1 cellular context compared by ENCODE assay signal in the genomic region with DNA sequence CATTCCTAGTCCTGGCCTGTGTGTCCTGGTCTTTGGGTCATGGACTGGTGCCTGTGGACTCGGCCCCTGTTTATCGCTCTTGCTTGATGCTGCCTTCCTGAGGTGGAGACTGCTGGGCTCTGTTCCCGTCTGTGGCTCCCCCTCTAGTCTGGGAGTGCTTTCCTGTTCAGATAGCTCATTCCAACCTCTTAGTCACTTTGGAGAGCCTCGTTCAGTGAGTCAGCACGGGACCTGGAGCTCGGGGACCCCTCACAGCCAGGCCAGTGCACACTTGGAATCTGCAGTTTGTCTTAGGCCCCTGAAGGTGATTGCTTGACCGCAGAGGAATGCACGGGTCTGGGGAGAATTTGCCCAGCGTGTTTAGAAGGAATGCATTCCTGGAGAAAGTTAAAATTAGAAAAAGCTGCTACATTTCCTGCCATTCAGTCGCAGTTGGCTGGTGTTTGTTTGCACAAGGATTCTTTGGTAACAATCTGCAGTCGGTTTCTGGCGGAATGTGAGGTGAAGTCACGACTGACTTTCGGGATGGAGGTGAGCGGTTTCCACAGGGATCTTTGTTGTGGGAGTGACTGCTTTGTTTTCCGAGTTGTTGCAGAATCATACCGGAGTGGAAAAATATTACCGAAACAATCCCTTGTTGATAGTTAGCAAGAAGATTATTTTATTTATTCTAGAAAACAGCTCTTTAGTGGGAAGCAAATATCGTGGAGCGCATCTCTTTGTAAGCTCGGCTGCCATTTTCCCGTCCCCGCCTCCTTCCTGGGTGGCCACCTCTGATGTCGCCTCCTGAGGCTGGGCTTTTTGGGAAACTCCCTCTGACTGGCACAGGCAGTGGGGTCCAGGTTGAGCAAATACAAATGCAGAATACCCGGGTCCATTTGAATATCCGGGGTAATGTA.
TF ChIP-seq lines count a peak whose summit lies in the region.

No MANE protein-coding gene starts in this region.

TF ChIP-seq in HepG2, 621 proteins besides CTCF, POLR2A, EP300 and RAD21 (continued from another document and continues in another):
- TF ChIP-seq MAX (IDR thresholded peaks at IDR 0.05) (peak; percentile 59), ARNTL (CRISPR knock-in tag; IDR thresholded peaks at IDR 0.05) (peak; percentile 38; the same call in 1 of the 2 replicates), ZNF180 (CRISPR knock-in tag; IDR thresholded peaks at IDR 0.05; ENCODE audit: borderline replicate concordance, low read depth) (no peak), ATAD3A (CRISPR knock-in tag; IDR thresholded peaks at IDR 0.05) (no peak), TCF7 (IDR thresholded peaks at IDR 0.05; ENCODE audit: low read depth) (peak; percentile 16; the same call in 1 of the 2 replicates), CREB1 (IDR thresholded peaks at IDR 0.05) (no peak), CREB1 (CRISPR knock-in tag; IDR thresholded peaks at IDR 0.05) (peak; percentile 19; the same call in 1 of the 2 replicates), SOX13 (IDR thresholded peaks at IDR 0.05) (0 out of 2 replicates have a peak, but pooled peaks have one; percentile 37), SOX13 (CRISPR knock-in tag; conservative IDR thresholded peaks at IDR 0.05 in 1 of 2, IDR thresholded peaks at IDR 0.05 in 1 of 2) (peak in 1 of 2 experiments; percentile 53; a peak in 3 of 4 replicates), ZFX (CRISPR knock-in tag; IDR thresholded peaks at IDR 0.05; ENCODE audit: low read depth) (peak; percentile 23; the same call in 1 of the 2 replicates), SP5 (CRISPR knock-in tag; IDR thresholded peaks at IDR 0.05; ENCODE audit: borderline replicate concordance, low read depth) (peak; percentile 10; the same call in 1 of the 2 replicates), SPEN (CRISPR knock-in tag; IDR thresholded peaks at IDR 0.05; ENCODE audit: low read depth) (0 out of 2 replicates have a peak, but pooled peaks have one; percentile 43), ZSCAN5A (CRISPR knock-in tag; IDR thresholded peaks at IDR 0.05; ENCODE audit: borderline replicate concordance) (peak; percentile 70; the same call in 1 of the 2 replicates), CSRNP1 (CRISPR knock-in tag; IDR thresholded peaks at IDR 0.05) (peak; percentile 56; the same call in 1 of the 2 replicates), FOSL2 (CRISPR knock-in tag; IDR thresholded peaks at IDR 0.05) (peak; percentile 91), ZNF292 (CRISPR knock-in tag; IDR thresholded peaks at IDR 0.05; ENCODE audit: borderline replicate concordance, low read depth) (peak; percentile 67; the same call in 1 of the 2 replicates), YY1 (IDR thresholded peaks at IDR 0.05; ENCODE audit: insufficient read depth, insufficient replicate concordance, low read depth, low read length) (peak; percentile 38), NFE2L1 (CRISPR knock-in tag; IDR thresholded peaks at IDR 0.05; ENCODE audit: borderline replicate concordance) (no peak), ZNF335 (CRISPR knock-in tag; IDR thresholded peaks at IDR 0.05) (no peak), ATF7-NPFF (CRISPR knock-in tag; IDR thresholded peaks at IDR 0.05; ENCODE audit: low read depth) (no peak), NKX3-1 (CRISPR knock-in tag; IDR thresholded peaks at IDR 0.05) (no peak), ZNF503 (CRISPR knock-in tag; IDR thresholded peaks at IDR 0.05) (no peak; the same call in 1 of the 2 replicates), ZFAT (CRISPR knock-in tag; conservative IDR thresholded peaks at IDR 0.05) (no peak; the same call in 1 of the 2 replicates), ZSCAN31 (CRISPR knock-in tag; IDR thresholded peaks at IDR 0.05; ENCODE audit: low read depth) (0 out of 2 replicates have a peak, but pooled peaks have one; percentile 45), ZBTB3 (CRISPR knock-in tag; IDR thresholded peaks at IDR 0.05; ENCODE audit: borderline replicate concordance, low read depth) (peak; percentile 58; the same call in 1 of the 2 replicates), ZNF839 (CRISPR knock-in tag; IDR thresholded peaks at IDR 0.05; ENCODE audit: borderline replicate concordance) (0 out of 2 replicates have a peak, but pooled peaks have one; percentile 62), SIX4 (CRISPR knock-in tag; IDR thresholded peaks at IDR 0.05) (0 out of 2 replicates have a peak, but pooled peaks have one; percentile 52), HIVEP1 (CRISPR knock-in tag; IDR thresholded peaks at IDR 0.05) (0 out of 2 replicates have a peak, but pooled peaks have one; percentile 35), CHCHD3 (CRISPR knock-in tag; IDR thresholded peaks at IDR 0.05) (no peak), ERF (CRISPR knock-in tag; IDR thresholded peaks at IDR 0.05) (no peak), JUN (CRISPR knock-in tag; IDR thresholded peaks at IDR 0.05) (0 out of 2 replicates have a peak, but pooled peaks have one; percentile 58), CENPBD1 (CRISPR knock-in tag; IDR thresholded peaks at IDR 0.05; ENCODE audit: borderline replicate concordance, low read depth) (no peak), AHR (CRISPR knock-in tag; IDR thresholded peaks at IDR 0.05) (peak; percentile 63; the same call in 1 of the 2 replicates), SMC3 (IDR thresholded peaks at IDR 0.05; ENCODE audit: low read length) (0 out of 2 replicates have a peak, but pooled peaks have one; percentile 5), ZBTB26 (CRISPR knock-in tag; IDR thresholded peaks at IDR 0.05; ENCODE audit: borderline replicate concordance) (peak; percentile 74), ZNF414 (CRISPR knock-in tag; IDR thresholded peaks at IDR 0.05) (peak; percentile 81; the same call in 1 of the 2 replicates)
- TF ChIP-seq, protein P1, sequence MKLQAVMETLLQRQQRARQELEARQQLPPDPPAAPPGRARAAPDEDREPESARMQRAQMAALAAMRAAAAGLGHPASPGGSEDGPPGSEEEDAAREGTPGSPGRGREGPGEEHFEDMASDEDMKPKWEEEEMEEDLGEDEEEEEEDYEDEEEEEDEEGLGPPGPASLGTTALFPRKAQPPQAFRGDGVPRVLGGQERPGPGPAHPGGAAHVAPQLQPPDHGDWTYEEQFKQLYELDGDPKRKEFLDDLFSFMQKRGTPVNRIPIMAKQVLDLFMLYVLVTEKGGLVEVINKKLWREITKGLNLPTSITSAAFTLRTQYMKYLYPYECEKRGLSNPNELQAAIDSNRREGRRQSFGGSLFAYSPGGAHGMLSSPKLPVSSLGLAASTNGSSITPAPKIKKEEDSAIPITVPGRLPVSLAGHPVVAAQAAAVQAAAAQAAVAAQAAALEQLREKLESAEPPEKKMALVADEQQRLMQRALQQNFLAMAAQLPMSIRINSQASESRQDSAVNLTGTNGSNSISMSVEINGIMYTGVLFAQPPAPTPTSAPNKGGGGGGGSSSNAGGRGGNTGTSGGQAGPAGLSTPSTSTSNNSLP (IDR thresholded peaks at IDR 0.05; ENCODE audit: low read depth, low read length): 0 out of 2 replicates have a peak, but pooled peaks have one; percentile 8
- TF ChIP-seq, protein P2, sequence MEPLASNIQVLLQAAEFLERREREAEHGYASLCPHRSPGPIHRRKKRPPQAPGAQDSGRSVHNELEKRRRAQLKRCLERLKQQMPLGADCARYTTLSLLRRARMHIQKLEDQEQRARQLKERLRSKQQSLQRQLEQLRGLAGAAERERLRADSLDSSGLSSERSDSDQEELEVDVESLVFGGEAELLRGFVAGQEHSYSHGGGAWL (CRISPR knock-in tag; IDR thresholded peaks at IDR 0.05): 0 out of 2 replicates have a peak, but pooled peaks have one; percentile 47
- TF ChIP-seq, protein P3, sequence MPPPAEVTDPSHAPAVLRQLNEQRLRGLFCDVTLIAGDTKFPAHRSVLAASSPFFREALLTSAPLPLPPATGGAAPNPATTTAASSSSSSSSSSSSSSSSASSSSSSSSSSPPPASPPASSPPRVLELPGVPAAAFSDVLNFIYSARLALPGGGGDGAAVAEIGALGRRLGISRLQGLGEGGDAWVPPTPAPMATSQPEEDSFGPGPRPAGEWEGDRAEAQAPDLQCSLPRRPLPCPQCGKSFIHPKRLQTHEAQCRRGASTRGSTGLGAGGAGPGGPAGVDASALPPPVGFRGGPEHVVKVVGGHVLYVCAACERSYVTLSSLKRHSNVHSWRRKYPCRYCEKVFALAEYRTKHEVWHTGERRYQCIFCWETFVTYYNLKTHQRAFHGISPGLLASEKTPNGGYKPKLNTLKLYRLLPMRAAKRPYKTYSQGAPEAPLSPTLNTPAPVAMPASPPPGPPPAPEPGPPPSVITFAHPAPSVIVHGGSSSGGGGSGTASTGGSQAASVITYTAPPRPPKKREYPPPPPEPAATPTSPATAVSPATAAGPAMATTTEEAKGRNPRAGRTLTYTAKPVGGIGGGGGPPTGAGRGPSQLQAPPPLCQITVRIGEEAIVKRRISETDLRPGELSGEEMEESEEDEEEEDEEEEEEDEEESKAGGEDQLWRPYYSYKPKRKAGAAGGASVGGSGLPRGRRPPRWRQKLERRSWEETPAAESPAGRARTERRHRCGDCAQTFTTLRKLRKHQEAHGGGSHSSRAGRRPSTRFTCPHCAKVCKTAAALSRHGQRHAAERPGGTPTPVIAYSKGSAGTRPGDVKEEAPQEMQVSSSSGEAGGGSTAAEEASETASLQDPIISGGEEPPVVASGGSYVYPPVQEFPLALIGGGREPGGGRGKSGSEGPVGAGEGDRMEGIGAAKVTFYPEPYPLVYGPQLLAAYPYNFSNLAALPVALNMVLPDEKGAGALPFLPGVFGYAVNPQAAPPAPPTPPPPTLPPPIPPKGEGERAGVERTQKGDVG (CRISPR knock-in tag; IDR thresholded peaks at IDR 0.05; ENCODE audit: borderline replicate concordance): no peak
- TF ChIP-seq, protein P4, sequence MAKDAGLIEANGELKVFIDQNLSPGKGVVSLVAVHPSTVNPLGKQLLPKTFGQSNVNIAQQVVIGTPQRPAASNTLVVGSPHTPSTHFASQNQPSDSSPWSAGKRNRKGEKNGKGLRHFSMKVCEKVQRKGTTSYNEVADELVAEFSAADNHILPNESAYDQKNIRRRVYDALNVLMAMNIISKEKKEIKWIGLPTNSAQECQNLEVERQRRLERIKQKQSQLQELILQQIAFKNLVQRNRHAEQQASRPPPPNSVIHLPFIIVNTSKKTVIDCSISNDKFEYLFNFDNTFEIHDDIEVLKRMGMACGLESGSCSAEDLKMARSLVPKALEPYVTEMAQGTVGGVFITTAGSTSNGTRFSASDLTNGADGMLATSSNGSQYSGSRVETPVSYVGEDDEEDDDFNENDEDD (CRISPR knock-in tag; IDR thresholded peaks at IDR 0.05; ENCODE audit: borderline replicate concordance): peak; percentile 24; the same call in 1 of the 2 replicates
